ENCODE assay signal across 1 cellular context in the genomic region with DNA sequence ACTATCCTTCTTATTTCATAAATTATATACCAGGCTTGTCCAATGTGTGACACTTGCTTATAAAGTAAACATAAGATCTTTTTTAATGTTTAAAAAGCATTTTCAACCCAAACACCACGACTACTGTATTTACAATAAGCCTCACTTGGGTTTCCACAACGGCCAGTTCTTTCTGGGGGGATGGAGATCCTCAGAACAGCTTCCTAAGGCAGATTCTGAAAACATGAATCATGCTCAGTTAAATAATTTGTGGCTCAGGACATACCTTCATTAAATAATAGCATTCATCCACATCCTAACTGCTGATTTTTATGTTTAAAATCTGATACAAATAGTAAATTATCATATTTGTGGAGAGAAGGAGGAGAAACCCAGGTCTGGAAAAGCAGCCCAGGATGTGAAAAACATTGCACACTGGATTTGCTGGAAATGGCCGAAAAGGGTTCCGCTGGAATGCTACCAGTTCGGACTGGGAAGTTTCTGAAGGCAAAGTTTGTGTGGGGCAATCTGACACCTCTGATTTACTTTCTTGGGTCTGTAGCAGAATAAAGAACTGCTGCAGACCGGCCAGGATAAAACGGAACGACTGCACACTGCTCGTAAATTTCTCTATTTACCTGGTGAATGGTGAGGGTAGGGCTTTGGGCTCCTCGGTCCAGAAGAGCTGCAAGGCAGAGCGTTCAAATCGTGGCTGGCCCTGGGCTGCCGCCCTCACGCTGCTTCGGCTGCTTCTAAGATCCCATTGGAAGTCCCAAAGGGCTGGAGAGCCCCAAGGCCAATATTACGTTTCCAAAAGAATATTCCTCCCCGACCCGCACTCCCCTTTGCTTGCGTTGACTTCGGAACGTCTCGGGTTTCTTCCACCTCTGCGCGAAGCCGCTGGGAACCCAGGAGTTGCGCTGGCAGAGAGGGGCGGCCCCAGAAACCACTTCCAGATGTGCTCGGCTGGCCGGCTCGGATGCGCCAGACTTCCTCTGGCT.
TF ChIP-seq lines count a peak whose summit lies in the region.

GLT8D2 (minus strand) TSS at position 910 of the 980 bp plus-strand sequence. CDS start 30,539 bp downstream, outside the sequence.

TF ChIP-seq in GM12878, 131 proteins besides CTCF, POLR2A, EP300 and RAD21 (continued from another document):
- TF ChIP-seq RELB (IDR thresholded peaks at IDR 0.05; ENCODE audit: low read depth) = no peak
- TF ChIP-seq FOXK2 (IDR thresholded peaks at IDR 0.05) = no peak
- TF ChIP-seq MTA2 (IDR thresholded peaks at IDR 0.05; ENCODE audit: low read depth) = no peak
- no peak for TF ChIP-seq RUNX3 (IDR thresholded peaks at IDR 0.05; ENCODE audit: low read length)
- TF ChIP-seq SMARCA5 (IDR thresholded peaks at IDR 0.05) = no peak
